In genomic region chr19:1237754-1238372, GRCh38 we compare ENCODE assay signal across 1 cellular context.
TF ChIP-seq lines count a peak whose summit lies in the region.

CBARP (minus strand) TSS chr19:1238005; CDS start chr19:1236100, 1,905 bp downstream.

TF ChIP-seq in HepG2, 621 proteins besides CTCF, POLR2A, EP300 and RAD21 (continued from another document):
- TF ChIP-seq PHF21A (CRISPR knock-in tag; IDR thresholded peaks at IDR 0.05) (0 out of 2 replicates have a peak, but pooled peaks have one; percentile 14), JARID2 (CRISPR knock-in tag; IDR thresholded peaks at IDR 0.05; ENCODE audit: insufficient replicate concordance) (no peak), SP2 (CRISPR knock-in tag; IDR thresholded peaks at IDR 0.05) (no peak), ZNF609 (CRISPR knock-in tag; IDR thresholded peaks at IDR 0.05; ENCODE audit: borderline replicate concordance) (0 out of 2 replicates have a peak, but pooled peaks have one; percentile 28), ZNF670 (CRISPR knock-in tag; IDR thresholded peaks at IDR 0.05; ENCODE audit: borderline replicate concordance) (no peak), IRX3 (CRISPR knock-in tag; IDR thresholded peaks at IDR 0.05; ENCODE audit: borderline replicate concordance, low read depth) (no peak), RERE (CRISPR knock-in tag; IDR thresholded peaks at IDR 0.05; ENCODE audit: low read depth) (no peak), POLR2AphosphoS2 (IDR thresholded peaks at IDR 0.05; ENCODE audit: low read depth, low read length) (no peak), SOX5 (CRISPR knock-in tag; IDR thresholded peaks at IDR 0.05; ENCODE audit: borderline replicate concordance) (no peak), SAP130 (CRISPR knock-in tag; IDR thresholded peaks at IDR 0.05; ENCODE audit: low read depth) (peak; percentile 10; the same call in 1 of the 2 replicates), TEAD3 (CRISPR knock-in tag; optimal IDR thresholded peaks at IDR 0.05; ENCODE audit: borderline replicate concordance) (peak; percentile 3), ZGPAT (CRISPR knock-in tag; IDR thresholded peaks at IDR 0.05) (0 out of 2 replicates have a peak, but pooled peaks have one; percentile 18), ZNF597 (CRISPR knock-in tag; IDR thresholded peaks at IDR 0.05) (no peak), MLLT10 (CRISPR knock-in tag; IDR thresholded peaks at IDR 0.05) (no peak), IKZF4 (CRISPR knock-in tag; IDR thresholded peaks at IDR 0.05; ENCODE audit: borderline replicate concordance, low read depth, not compliant biosample characterization) (no peak), ZNF382 (CRISPR knock-in tag; IDR thresholded peaks at IDR 0.05; ENCODE audit: borderline replicate concordance) (no peak), BHLHE40 (IDR thresholded peaks at IDR 0.05; ENCODE audit: low read length) (peak; percentile 60; the same call in 1 of the 2 replicates), ARID4A (CRISPR knock-in tag; IDR thresholded peaks at IDR 0.05; ENCODE audit: borderline replicate concordance) (peak; percentile 43; the same call in 1 of the 2 replicates)
